Comparison of ENCODE assay signal across 14 cellular contexts in genomic region chr9:136645343-136645902, GRCh38. TPM values are rescaled to one million over a fixed set of nuclear protein-coding genes. Genes with fewer than 3 reads are reported as not detected.
DNase-seq lines count a peak whose midpoint lies in the region; ATAC-seq and TF ChIP-seq lines count a peak whose summit lies in the region.
"Had no signal": no experiment of that assay in that cellular context is flagged by ENCODE, and none has a peak within 500 bp of the region (broad histone marks: within the 10 kb centered on the region; RNA-seq: fewer than 3 reads in every experiment).

No MANE protein-coding gene starts in this region.

- no peak overlapping the region for H2BK5ac ChIP-seq in mesenchymal stem cell (ENCODE audit: low read depth, low read length, poor library complexity, severe bottlenecking)

- H2BK15ac ChIP-seq in mesenchymal stem cell (ENCODE audit: low read depth, poor library complexity, severe bottlenecking), result peak overlapping the region; percentile 39

- H3K4me3 ChIP-seq in dorsolateral prefrontal cortex, result peak overlapping the region in 12 of 59 donors; percentile 4 to 45 (median 30)
- no peak overlapping the region for H3K4me3 ChIP-seq in mesenchymal stem cell (ENCODE audit: insufficient read depth in 1 of 2, low read depth in 1 of 2, low read length in 2 of 2)

- no peaks in the 10 kb centered on the region for H3K36me3 ChIP-seq in mesenchymal stem cell (ENCODE audit: control insufficient read depth in 1 of 2, insufficient read depth in 2 of 2, low read depth in 1 of 2, low read length in 2 of 2)

- no peaks in the 10 kb centered on the region for H3K9me3 ChIP-seq in mesenchymal stem cell (ENCODE audit: control insufficient read depth, low read length)
- H3K9me3 ChIP-seq: SK-N-SH had no signal

- H3K27ac ChIP-seq in dorsolateral prefrontal cortex (peak overlapping the region in 43 of 59 donors; percentile 8 to 83 (median 65)), mesenchymal stem cell (ENCODE audit: low read length, poor library complexity, severe bottlenecking) (no peak overlapping the region), substantia nigra (ENCODE audit: low read depth, low read length, poor library complexity, severe bottlenecking) (peak overlapping the region; percentile 51)

- H3K18ac ChIP-seq in mesenchymal stem cell (ENCODE audit: low read depth in 1 of 2, low read length in 2 of 2), result peak overlapping the region; percentile 70 to 86

- no peak for ATAC-seq in HG03432 (IDR thresholded peaks at IDR 0.05; ENCODE audit: unreplicated experiment)

- H4K91ac ChIP-seq in mesenchymal stem cell (ENCODE audit: low read length), result peak overlapping the region; percentile 86

- H3K4ac ChIP-seq in mesenchymal stem cell (ENCODE audit: low read depth in 1 of 2, low read length in 2 of 2), result peak overlapping the region; percentile 1 to 39

- intact Hi-C loops in dorsolateral prefrontal cortex (cut with DNase I), result no loop called here

- DNase-seq in KG1 (lab: John Stamatoyannopoulos, UW) (peak; percentile 74), dorsolateral prefrontal cortex (peak in 1 of 10 donors; percentile 37), mesenchymal stem cell (no peak), substantia nigra (lab: John Stamatoyannopoulos, UW) (no peak), NCI-H1417 treated with DMSO at 0.1 percent for 48 hours (lab: John Stamatoyannopoulos, UW) (no peak), DMS114 treated with DMSO at 0.1 percent for 48 hours (lab: John Stamatoyannopoulos, UW; ENCODE audit: unreplicated experiment) (no peak), activated T-cell treated with anti-CD3 and anti-CD28 coated beads for 4 hours (no peak)
- DNase-seq: activated CD8-positive, alpha-beta memory T cell treated with anti-CD3 and anti-CD28 coated beads for 24 hours; DND-41; NCI-H446; small intestine had no signal

- no peak for TF ChIP-seq CTCF in dorsolateral prefrontal cortex (IDR thresholded peaks at IDR 0.05 in 54 of 56, conservative IDR thresholded peaks at IDR 0.05 in 2 of 56; ENCODE audit: low read depth in 1 of 56, partially characterized antibody in 56 of 56)

- WGBS in mesenchymal stem cell, result 71% methylated on average over 18 of the region's 18 CpGs

- H3K4me1 ChIP-seq in mesenchymal stem cell (ENCODE audit: control insufficient read depth, insufficient read depth, low read depth, low read length), result peaks cover 33% of the 10 kb centered on the region

- H3K27me3 ChIP-seq in dorsolateral prefrontal cortex (peaks cover 0 to 16% (median 0%) of the 10 kb centered on the region in 45 donors), mesenchymal stem cell (ENCODE audit: control insufficient read depth in 1 of 2, insufficient read depth in 1 of 2, low read length in 2 of 2) (peaks cover 0 to 51% of the 10 kb centered on the region in 2 experiments)

- no peak overlapping the region for H3K9ac ChIP-seq in mesenchymal stem cell (ENCODE audit: low read length)
- H3K9ac ChIP-seq: SK-N-SH had no signal

- peak overlapping the region; percentile 55 to 59 for H2BK12ac ChIP-seq in mesenchymal stem cell (ENCODE audit: low read length in 2 of 2)

- peak overlapping the region; percentile 44 for H2BK120ac ChIP-seq in mesenchymal stem cell (ENCODE audit: low read depth, low read length)

- H2AFZ ChIP-seq in mesenchymal stem cell (ENCODE audit: low read depth, low read length), result no peak overlapping the region

- H3K79me1 ChIP-seq in mesenchymal stem cell (replicated peaks; ENCODE audit: low read length, poor library complexity, severe bottlenecking), result no peaks in the 10 kb centered on the region

- no peak overlapping the region for H3K4me2 ChIP-seq in mesenchymal stem cell (ENCODE audit: low read length, poor library complexity, severe bottlenecking)
- H3K4me2 ChIP-seq: SK-N-SH had no signal

- no peak overlapping the region for H3K14ac ChIP-seq in mesenchymal stem cell (ENCODE audit: low read length in 2 of 2)

- peak overlapping the region; percentile 83 for H4K8ac ChIP-seq in mesenchymal stem cell (ENCODE audit: low read length)

- no peak overlapping the region for H2AK5ac ChIP-seq in mesenchymal stem cell (ENCODE audit: low read length, severe bottlenecking)

- H3K23ac ChIP-seq in mesenchymal stem cell (ENCODE audit: low read length in 2 of 2), result no peak overlapping the region

RNA-seq across cellular contexts. Expression of gene EGFL7, which starts 17.3 kb away (rescaled TPM):
- 100 to 1,000 TPM in 13 of 120 experiments, 10 to 100 TPM in 107; 43.0 to 145 (median 80.4) TPM for total RNA-seq in dorsolateral prefrontal cortex
- 29.0 TPM for polyA plus RNA-seq in mesenchymal stem cell (2013, experiment 1 of 2)
- polyA plus RNA-seq in mesenchymal stem cell (2013, experiment 2 of 2), result 30.0 TPM
- total RNA-seq: OCI-LY7 had no signal

RNA-seq across cellular contexts. Expression of gene AGPAT2, which starts 41.8 kb away (rescaled TPM):
- total RNA-seq in dorsolateral prefrontal cortex, result 10 to 100 TPM in 91 of 120 experiments, 1 to 10 TPM in 29; 4.1 to 18.0 (median 11.6) TPM
- 38.4 TPM for polyA plus RNA-seq in mesenchymal stem cell (2013, experiment 1 of 2)
- 36.4 TPM for polyA plus RNA-seq in mesenchymal stem cell (2013, experiment 2 of 2)
